Comparison of ENCODE assay signal across 16 cellular contexts in genomic region chr17:40134184-40134583, GRCh38. TPM values are rescaled to one million over a fixed set of nuclear protein-coding genes. Genes with fewer than 3 reads are reported as not detected.
DNase-seq lines count a peak whose midpoint lies in the region; ATAC-seq and TF ChIP-seq lines count a peak whose summit lies in the region.
"Had no signal": no experiment of that assay in that cellular context is flagged by ENCODE, and none has a peak within 500 bp of the region (broad histone marks: within the 10 kb centered on the region; RNA-seq: fewer than 3 reads in every experiment).

No MANE protein-coding gene starts in this region.

- H3K27me3 Mint-ChIP-seq in chondrocyte (ENCODE audit: low read depth), result no peaks in the 10 kb centered on the region
- H3K27me3 Mint-ChIP-seq: type B pancreatic cell had no signal

- H3K36me3 ChIP-seq in cardiac muscle cell, result peaks cover 62% of the 10 kb centered on the region
- H3K36me3 ChIP-seq in muscle layer of duodenum (ENCODE audit: control insufficient read depth in 1 of 2, insufficient read depth in 2 of 2, low read length in 2 of 2), result peaks cover 58 to 71% of the 10 kb centered on the region in 2 donors
- peaks cover 0 to 73% (median 20%) of the 10 kb centered on the region in 4 donors for H3K36me3 ChIP-seq in transverse colon
- H3K36me3 ChIP-seq in left lung, result peaks cover 4 to 87% of the 10 kb centered on the region in 2 donors

- peak overlapping the region; percentile 43 for H3K27ac Mint-ChIP-seq in chondrocyte (ENCODE audit: unreplicated experiment)

- no peak for TF ChIP-seq CTCF in cardiac muscle cell (IDR thresholded peaks at IDR 0.05; ENCODE audit: low read depth, low read length)
- no peak for TF ChIP-seq CTCF in chondrocyte (IDR thresholded peaks at IDR 0.05)
- no peak for TF ChIP-seq CTCF in transverse colon (IDR thresholded peaks at IDR 0.05)
- TF ChIP-seq CTCF in left lung (IDR thresholded peaks at IDR 0.05), result no peak

- in situ Hi-C loops in transverse colon (cut with MboI; ENCODE audit: low pct_ligation_motif_present in 1 of 4, low pct_unique_long_range_greater_than_20kb in 1 of 4, low sequenced_read_pairs in 3 of 4), result no loop called here

- no peak for TF ChIP-seq POLR2A in transverse colon (IDR thresholded peaks at IDR 0.05)

- H3K27me3 ChIP-seq in cardiac muscle cell (no peaks in the 10 kb centered on the region), muscle layer of duodenum (ENCODE audit: low read depth, low read length) (no peaks in the 10 kb centered on the region), transverse colon (no peaks in the 10 kb centered on the region), left lung (no peaks in the 10 kb centered on the region)
- H3K27me3 ChIP-seq: dorsolateral prefrontal cortex had no signal

- peaks cover 8% of the 10 kb centered on the region for H3K4me1 Mint-ChIP-seq in chondrocyte (ENCODE audit: low read depth)

- intact Hi-C loops in left cardiac atrium (cut with DNase I), result no loop called here
- intact Hi-C loops in transverse colon (cut with DNase I; ENCODE audit: low total_unique reads), result no loop called here
- intact Hi-C loops in left lung (cut with DNase I), result no loop called here

- H3K36me3 Mint-ChIP-seq in chondrocyte (ENCODE audit: low read depth), result peaks cover 52% of the 10 kb centered on the region

- H3K4me3 ChIP-seq in cardiac muscle cell (no peak overlapping the region), muscle layer of duodenum (ENCODE audit: low read depth in 1 of 2, low read length in 2 of 2) (no peak overlapping the region), transverse colon (no peak overlapping the region), left lung (no peak overlapping the region)
- H3K4me3 ChIP-seq: dorsolateral prefrontal cortex had no signal

- WGBS in transverse colon (ENCODE audit: low coverage in 1 of 2), 2 donors, result 56 to 69% methylated on average over 7 of the region's 7 CpGs

- H3K27ac ChIP-seq in cardiac muscle cell (peak overlapping the region; percentile 14), muscle layer of duodenum (ENCODE audit: low read length) (peak overlapping the region; percentile 36), transverse colon (peak overlapping the region; percentile 58 to 75 (median 64)), left lung (peak overlapping the region in 1 of 2 donors; percentile 10)

- no peak for ATAC-seq in left cardiac atrium
- ATAC-seq in left lung, result no peak
- ATAC-seq: esophagus mucosa, left ventricle myocardium superior had no signal

- H3K9me3 ChIP-seq in cardiac muscle cell (ENCODE audit: low read depth) (no peaks in the 10 kb centered on the region), muscle layer of duodenum (ENCODE audit: control insufficient read depth in 1 of 2, low read length in 2 of 2) (no peaks in the 10 kb centered on the region), transverse colon (no peaks in the 10 kb centered on the region), left lung (no peaks in the 10 kb centered on the region)

- H3K4me1 ChIP-seq in cardiac muscle cell (ENCODE audit: low read depth), result peaks cover 1% of the 10 kb centered on the region
- H3K4me1 ChIP-seq in muscle layer of duodenum (ENCODE audit: control insufficient read depth in 1 of 2, insufficient read depth in 2 of 2, low read length in 2 of 2), result peaks cover 0 to 5% of the 10 kb centered on the region in 2 donors
- H3K4me1 ChIP-seq in transverse colon, result peaks cover 1 to 39% (median 14%) of the 10 kb centered on the region in 4 donors
- H3K4me1 ChIP-seq in left lung, result peaks cover 3 to 43% of the 10 kb centered on the region in 2 donors

- DNase-seq in cardiac muscle cell (ENCODE audit: low read depth in 1 of 2, low spot score in 1 of 2), result no peak
- DNase-seq in left cardiac atrium, result no peak
- no peak for DNase-seq in chondrocyte (ENCODE audit: low spot score)
- peak; percentile 45 for DNase-seq in transverse colon
- DNase-seq in left lung, result no peak
- DNase-seq in LoVo (ENCODE audit: low spot score), result no peak
- DNase-seq in NCI-H1105 (lab: John Stamatoyannopoulos, UW), result no peak
- DNase-seq: activated CD8-positive, alpha-beta memory T cell treated with anti-CD3 and anti-CD28 coated beads, Interleukin-2, amount 50 U/mL, for 4 hours; activated naive CD4-positive, alpha-beta T cell treated with Interleukin-2 at 50 U/mL for 16 hours; dorsolateral prefrontal cortex; left ventricle myocardium superior; NCI-H1436 treated with DMSO at 0.1 percent for 48 hours; stimulated activated naive CD4-positive, alpha-beta T cell had no signal

- H3K4me3 Mint-ChIP-seq in chondrocyte (ENCODE audit: unreplicated experiment), result no peak overlapping the region
- H3K4me3 Mint-ChIP-seq: type B pancreatic cell had no signal

- H3K9me3 Mint-ChIP-seq in chondrocyte (ENCODE audit: low read depth), result no peaks in the 10 kb centered on the region
- H3K9me3 Mint-ChIP-seq: type B pancreatic cell had no signal

- no peak for TF ChIP-seq EP300 in transverse colon (IDR thresholded peaks at IDR 0.05; ENCODE audit: low read depth)

RNA-seq across cellular contexts. Expression of gene CASC3, which starts 6.2 kb away (rescaled TPM):
- total RNA-seq in cardiac muscle cell (32.5 and 49.9 TPM in 2 replicates), left cardiac atrium (10 to 100 TPM; 49.6 to 53.1 TPM), chondrocyte (70.2 to 78.3 TPM (median 70.6 TPM) in 3 replicates), transverse colon (10 to 100 TPM; 41.8 to 65.1 (median 51.0) TPM), left lung (10 to 100 TPM; 63.4 to 98.8 TPM)
- 54.6 and 95.1 TPM in 2 replicates for polyA plus RNA-seq in cardiac muscle cell

RNA-seq across cellular contexts. Expression of gene MSL1, which starts 12.4 kb away (rescaled TPM):
- total RNA-seq in cardiac muscle cell, result 96.8 and 104 TPM in 2 replicates
- 27.3 and 33.2 TPM in 2 replicates for polyA plus RNA-seq in cardiac muscle cell
- 10 to 100 TPM; 54.0 to 57.8 TPM for total RNA-seq in left cardiac atrium
- total RNA-seq in chondrocyte, result 86.8 to 103 TPM (median 96.2 TPM) in 3 replicates
- total RNA-seq in transverse colon, result 100 to 1,000 TPM in 2 of 4 donors, 10 to 100 TPM in 2; 73.9 to 258 (median 90.6) TPM
- total RNA-seq in left lung, result 100 to 1,000 TPM in 1 of 2 donors, 10 to 100 TPM in 1; 84.1 to 112 TPM

RNA-seq across cellular contexts. Expression of gene NR1D1, which starts 33.8 kb away (rescaled TPM):
- total RNA-seq in cardiac muscle cell, result 1.2 and 3.7 TPM in 2 replicates
- polyA plus RNA-seq in cardiac muscle cell, result 1.7 and 4.2 TPM in 2 replicates
- total RNA-seq in left cardiac atrium, result 10 to 100 TPM; 17.1 to 19.5 TPM
- total RNA-seq in chondrocyte, result 5.9 to 7.9 TPM (median 6.6 TPM) in 3 replicates
- 10 to 100 TPM in 1 of 4 donors, 1 to 10 TPM in 3; 4.8 to 18.0 (median 7.3) TPM for total RNA-seq in transverse colon
- total RNA-seq in left lung, result 10 to 100 TPM in 1 of 2 donors, 1 to 10 TPM in 1; 6.5 to 11.4 TPM

RNA-seq across cellular contexts. Expression of gene RAPGEFL1, which starts 43.1 kb away (rescaled TPM):
- total RNA-seq in cardiac muscle cell, result 7.1 and 12.2 TPM in 2 replicates
- polyA plus RNA-seq in cardiac muscle cell, result 10.1 and 10.6 TPM in 2 replicates
- 1 to 10 TPM; 2.8 to 4.6 TPM for total RNA-seq in left cardiac atrium
- total RNA-seq in chondrocyte, result 3.6 to 5.5 TPM (median 3.9 TPM) in 3 replicates
- 100 to 1,000 TPM; 220 to 411 (median 308) TPM for total RNA-seq in transverse colon
- 10 to 100 TPM in 1 of 2 donors, 1 to 10 TPM in 1; 7.4 to 13.1 TPM for total RNA-seq in left lung
